8 cellular contexts compared by ENCODE assay signal in genomic region chr3:134249935-134250716, GRCh38. TPM values are rescaled to one million over a fixed set of nuclear protein-coding genes. Genes with fewer than 3 reads are reported as not detected.
DNase-seq lines count a peak whose midpoint lies in the region; FAIRE-seq and TF ChIP-seq lines count a peak whose summit lies in the region.

No MANE protein-coding gene starts in this region.

- H3K18ac ChIP-seq in H9 (ENCODE audit: insufficient read length, low read depth, low read length), result no peak overlapping the region

- peak overlapping the region; percentile 81 for H3K4me3 ChIP-seq in Loucy (ENCODE audit: low read length, poor library complexity, severe bottlenecking)
- peak overlapping the region; percentile 87 for H3K4me3 ChIP-seq in coronary artery
- H3K4me3 ChIP-seq in liver (ENCODE audit: low read depth in 1 of 3, low read length in 3 of 3), result peak overlapping the region; percentile 27 to 98 (median 66)

- peak overlapping the region; percentile 76 to 94 (median 85) for H3K27ac Mint-ChIP-seq in H9

- no peak overlapping the region for H4K5ac ChIP-seq in H9 (ENCODE audit: insufficient read length, low read depth, low read length)

- H3K36me3 Mint-ChIP-seq in H9 (ENCODE audit: insufficient read depth in 1 of 3, low read depth in 3 of 3), result peaks cover 11 to 30% (median 20%) of the 10 kb centered on the region in 3 experiments; a peak in 6 of 7 replicates

- no peaks in the 10 kb centered on the region for H3F3A ChIP-seq in Loucy (ENCODE audit: low read depth)

- no peak overlapping the region for H4K91ac ChIP-seq in H9 (ENCODE audit: insufficient read length, low read depth, low read length)

- H3K9me3 ChIP-seq in H9 (ENCODE audit: control insufficient read depth, low read depth, low read length) (no peaks in the 10 kb centered on the region), Loucy (ENCODE audit: insufficient read depth, low read depth, low read length) (no peaks in the 10 kb centered on the region), liver (ENCODE audit: control insufficient read depth in 4 of 4, low read length in 3 of 4) (no peaks in the 10 kb centered on the region)

- peaks cover 19% of the 10 kb centered on the region; the same call in 1 of the 2 replicates for H3K4me1 ChIP-seq in H9 (ENCODE audit: insufficient read depth, low read length)
- peaks cover 54% of the 10 kb centered on the region for H3K4me1 ChIP-seq in Loucy (ENCODE audit: insufficient read depth, low read length, poor library complexity, severe bottlenecking)
- peaks cover 6 to 14% (median 12%) of the 10 kb centered on the region in 4 donors for H3K4me1 ChIP-seq in liver (ENCODE audit: control insufficient read depth in 4 of 4, insufficient read depth in 4 of 4, low read length in 3 of 4)

- H3K4me1 Mint-ChIP-seq in H9, result peaks cover 52 to 64% of the 10 kb centered on the region in 2 experiments

- peak overlapping the region; percentile 88 for H3K4me2 ChIP-seq in H9 (ENCODE audit: insufficient read depth, insufficient read length, low read length)
- peak overlapping the region; percentile 87 for H3K4me2 ChIP-seq in Loucy (ENCODE audit: low read depth, low read length, poor library complexity, severe bottlenecking)

- no peaks in the 10 kb centered on the region for H3K27me3 Mint-ChIP-seq in H9 (ENCODE audit: low read depth)

- H3K4ac ChIP-seq in H9 (ENCODE audit: low read depth, low read length), result no peak overlapping the region

- no peaks in the 10 kb centered on the region for H3K9me2 ChIP-seq in Loucy (replicated peaks; ENCODE audit: low read depth, low read length)

- H2BK20ac ChIP-seq in H9 (ENCODE audit: low read depth, low read length, poor library complexity, severe bottlenecking), result no peak overlapping the region

- H4K20me1 ChIP-seq in H9 (ENCODE audit: control insufficient read depth, insufficient read depth, insufficient read length) (no peaks in the 10 kb centered on the region), Loucy (ENCODE audit: insufficient read depth, low read length, poor library complexity, severe bottlenecking) (peaks cover 36% of the 10 kb centered on the region)

- H2AFZ ChIP-seq in H9 (ENCODE audit: low read length) (no peak overlapping the region), Loucy (ENCODE audit: low read length) (peak overlapping the region; percentile 28; the same call in 1 of the 2 replicates)

- TF ChIP-seq CTCF in H9 (conservative IDR thresholded peaks at IDR 0.05), result no peak
- TF ChIP-seq CTCF in Loucy (conservative IDR thresholded peaks at IDR 0.05; ENCODE audit: low read length), result no peak
- no peak for TF ChIP-seq CTCF in coronary artery (IDR thresholded peaks at IDR 0.05)
- no peak for TF ChIP-seq CTCF in liver (IDR thresholded peaks at IDR 0.05; ENCODE audit: low read depth, low read length, missing input control)
- no peak for TF ChIP-seq CTCF in D721Med (IDR thresholded peaks at IDR 0.05; ENCODE audit: insufficient read depth, missing control alignments)

- H3K27me3 ChIP-seq in H9 (ENCODE audit: insufficient read depth, low read length), result no peaks in the 10 kb centered on the region
- no peaks in the 10 kb centered on the region for H3K27me3 ChIP-seq in Loucy (ENCODE audit: insufficient read depth, low read length, poor library complexity, severe bottlenecking)
- H3K27me3 ChIP-seq in liver (ENCODE audit: control insufficient read depth in 4 of 4, insufficient read depth in 4 of 4, low read length in 3 of 4), result no peaks in the 10 kb centered on the region

- no peak overlapping the region for H2BK15ac ChIP-seq in H9 (ENCODE audit: low read depth, low read length)

- H3K79me2 ChIP-seq in H9 (ENCODE audit: insufficient read depth, low read length) (peaks cover 29% of the 10 kb centered on the region; the same call in 1 of the 2 replicates), Loucy (ENCODE audit: insufficient read depth, low read length) (peaks cover 51% of the 10 kb centered on the region)

- peaks cover 6% of the 10 kb centered on the region for H3K79me1 ChIP-seq in H9 (ENCODE audit: insufficient read depth, low read depth, low read length, poor library complexity, severe bottlenecking)

- FAIRE-seq in GM12892 (lab: Jason Lieb, UNC) (peak; percentile 76), D721Med (lab: Jason Lieb, UNC) (no peak)

- no peak overlapping the region for H3K27ac ChIP-seq in H9 (ENCODE audit: insufficient read length, low read depth, low read length)
- H3K27ac ChIP-seq in coronary artery, result peak overlapping the region; percentile 83 to 95
- H3K27ac ChIP-seq in liver (ENCODE audit: low read depth in 1 of 2, low read length in 2 of 2), result peak overlapping the region; percentile 85 to 86

- peaks cover 8% of the 10 kb centered on the region for H3K23me2 ChIP-seq in H9 (ENCODE audit: insufficient read length, low read depth, low read length, poor library complexity, severe bottlenecking)

- no peak for TF ChIP-seq RAD21 in liver (IDR thresholded peaks at IDR 0.05)

- H3K36me3 ChIP-seq in Loucy (ENCODE audit: insufficient read depth, low read length) (no peaks in the 10 kb centered on the region), liver (ENCODE audit: control insufficient read depth in 4 of 4, insufficient read depth in 3 of 4, low read depth in 1 of 4, low read length in 3 of 4) (no peaks in the 10 kb centered on the region)

- DNase-seq in GM12892 (ENCODE audit: insufficient read length) (peak; percentile 37), H9 (peak; percentile 58), coronary artery (ENCODE audit: low spot score) (peak; percentile 79), D721Med (ENCODE audit: insufficient read length, low spot score) (no peak)
- DNase-seq in activated CD4-positive, alpha-beta T cell treated with anti-CD3 and anti-CD28 coated beads for 48 hours, result peak; percentile 52
- peak; percentile 22 to 42 for DNase-seq in stimulated activated CD4-positive, alpha-beta T cell treated with anti-CD3 and anti-CD28 coated beads, Interleukin-4, amount 100 ng/mL, for 48 hours (ENCODE audit: low read depth in 2 of 2)

- H2BK5ac ChIP-seq in H9 (ENCODE audit: insufficient read length, low read length), result no peak overlapping the region

- no peak overlapping the region for H2AK5ac ChIP-seq in H9 (ENCODE audit: insufficient read length, low read length)

- no peak overlapping the region for H3K23ac ChIP-seq in H9 (ENCODE audit: insufficient read length, low read depth, low read length)

- H3T11ph ChIP-seq in H9 (ENCODE audit: low read length), result no peak overlapping the region

- no peak overlapping the region for H2BK12ac ChIP-seq in H9 (ENCODE audit: insufficient read length, low read depth, low read length)

- H3K14ac ChIP-seq in H9 (ENCODE audit: insufficient read depth, low read length), result peak overlapping the region; percentile 79; the same call in 1 of the 2 replicates

- peak overlapping the region; percentile 89 to 94 for H3K4me3 Mint-ChIP-seq in H9

- peak overlapping the region; percentile 54 for H3K9ac ChIP-seq in H9 (ENCODE audit: extremely low read depth, insufficient read length, low read length)
- H3K9ac ChIP-seq in Loucy (ENCODE audit: low read depth, low read length, poor library complexity, severe bottlenecking), result peak overlapping the region; percentile 72
- H3K9ac ChIP-seq in liver (ENCODE audit: low read depth in 1 of 2, low read length in 2 of 2), result peak overlapping the region in 1 of 2 donors; percentile 64

- no peak for TF ChIP-seq POLR2A in GM12892 (IDR thresholded peaks at IDR 0.05; ENCODE audit: low read depth, low read length)

- no peak overlapping the region for H4K8ac ChIP-seq in H9 (replicated peaks; ENCODE audit: insufficient read length, low read depth, low read length)

- H3K56ac ChIP-seq in H9 (ENCODE audit: insufficient read length, low read depth, low read length), result no peak overlapping the region

- H2BK120ac ChIP-seq in H9 (ENCODE audit: low read depth, low read length, poor library complexity, severe bottlenecking), result no peak overlapping the region

- H3K9me3 Mint-ChIP-seq in H9, result peaks cover 14% of the 10 kb centered on the region in 2 experiments

- no CpG with 5 or more reads among the region's 85 CpGs for WGBS in H9 (ENCODE audit: extremely low coverage, insufficient read length, low lambda C conversion rate)
- WGBS in liver, result under 1% methylated on average over 85 of the region's 85 CpGs

TF ChIP-seq in liver, 16 proteins besides CTCF, POLR2A, EP300 and RAD21 (continues in another document):
- TF ChIP-seq GABPA (IDR thresholded peaks at IDR 0.05 in 1 of 2, conservative IDR thresholded peaks at IDR 0.05 in 1 of 2) (no peak), TAF1 (conservative IDR thresholded peaks at IDR 0.05) (no peak), EGR1 (IDR thresholded peaks at IDR 0.05; ENCODE audit: low read depth in 2 of 2) (no peak), SP1 (IDR thresholded peaks at IDR 0.05) (no peak), MAX (IDR thresholded peaks at IDR 0.05) (no peak), ZBTB33 (IDR thresholded peaks at IDR 0.05) (no peak), RXRA (IDR thresholded peaks at IDR 0.05) (no peak), HNF4A (conservative IDR thresholded peaks at IDR 0.05) (no peak)

RNA-seq across cellular contexts. Expression of gene RYK, which starts 0.5 kb away (rescaled TPM):
- 13.9 TPM for polyA plus RNA-seq in GM12892 (2012; ENCODE audit: missing spikeins)
- total RNA-seq in H9 (2021) (57.7 and 60.6 TPM in 2 replicates), liver (10 to 100 TPM; 20.5 to 36.1 TPM)
- polyA plus RNA-seq in liver, result 10 to 100 TPM in 1 of 2 donors, 1 to 10 TPM in 1; 7.5 to 10.0 TPM
